1 cellular context compared by ENCODE assay signal in genomic region chr11:36141595-36141994, GRCh38.
TF ChIP-seq lines count a peak whose summit lies in the region.

No MANE protein-coding gene starts in this region.

TF ChIP-seq in WTC11, 78 proteins besides CTCF, POLR2A, EP300 and RAD21 (continued from another document):
- TF ChIP-seq ARID4B (CRISPR knock-in tag; IDR thresholded peaks at IDR 0.05; ENCODE audit: borderline replicate concordance) (no peak), E2F4 (CRISPR knock-in tag; IDR thresholded peaks at IDR 0.05; ENCODE audit: borderline replicate concordance, low read depth) (no peak), ELF4 (CRISPR knock-in tag; IDR thresholded peaks at IDR 0.05; ENCODE audit: low read depth) (no peak), CBFB (CRISPR knock-in tag; IDR thresholded peaks at IDR 0.05; ENCODE audit: low read depth) (no peak), SP1 (CRISPR knock-in tag; conservative IDR thresholded peaks at IDR 0.05) (no peak), ZNF219 (CRISPR knock-in tag; IDR thresholded peaks at IDR 0.05; ENCODE audit: borderline replicate concordance) (no peak), ATF2 (CRISPR knock-in tag; IDR thresholded peaks at IDR 0.05; ENCODE audit: borderline replicate concordance, low read depth) (no peak)
